Comparison of ENCODE assay signal across 24 cellular contexts in the genomic region with DNA sequence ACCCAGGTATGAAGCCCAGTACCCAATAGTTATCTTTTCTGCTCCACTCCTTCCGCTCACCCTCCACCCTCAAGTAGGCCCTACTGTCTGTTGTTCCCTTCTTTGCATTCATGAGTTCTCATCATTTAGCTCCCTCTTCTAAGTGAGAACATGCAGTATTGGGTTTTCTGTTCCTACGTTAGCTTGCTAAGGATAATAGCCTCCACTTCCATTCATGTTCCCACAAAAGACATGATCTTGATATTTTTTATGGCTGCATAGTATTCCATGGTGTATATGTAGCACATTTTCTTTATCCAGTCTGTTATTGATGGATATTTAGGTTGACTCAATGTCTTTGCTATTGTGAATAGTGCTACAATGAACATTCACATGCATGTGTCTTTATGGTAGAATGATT.
"Had no signal": no experiment of that assay in that cellular context is flagged by ENCODE, and none has a peak within 500 bp of the region (broad histone marks: within the 10 kb centered on the region; RNA-seq: fewer than 3 reads in every experiment).

No MANE protein-coding gene starts in this region.

- H3K27me3 ChIP-seq: dorsolateral prefrontal cortex, neural progenitor cell, right atrium auricular region, testis, tibial nerve, upper lobe of left lung, uterus had no signal

- H3K4me1 ChIP-seq: prostate gland had no signal

- H3K4me3 Mint-ChIP-seq: memory B cell, natural killer cell, neural progenitor cell had no signal

- H2AFZ ChIP-seq: neural progenitor cell had no signal

- DNase-seq: cortex of kidney; dorsolateral prefrontal cortex; effector CD4-positive, alpha-beta T cell; kidney; natural killer cell; stimulated activated CD4-positive, alpha-beta T cell treated with anti-CD3 and anti-CD28 coated beads, Interleukin-12 subunit alpha, Interleukin-12 subunit beta, amount 100 ng/mL, for 4 hours; stimulated activated CD4-positive, alpha-beta T cell treated with anti-CD3 and anti-CD28 coated beads, Interleukin-1b, Interleukin-23, amount 100 ng/mL, for 48 hours; stimulated activated CD4-positive, alpha-beta T cell treated with anti-CD3 and anti-CD28 coated beads, Interleukin-4, amount 100 ng/mL, for 1 hour; stimulated activated naive CD8-positive, alpha-beta T cell treated with anti-CD3 and anti-CD28 coated beads, Interleukin-15, Interleukin-2, amounts not matched to agents 100 U/mL and 50 U/mL, for 24 hours; substantia nigra; testis; upper lobe of left lung; uterus had no signal

- H3K4me2 ChIP-seq: neural progenitor cell, smooth muscle cell had no signal

- H3K27ac ChIP-seq: neural progenitor cell, right atrium auricular region, testis, upper lobe of left lung, uterus had no signal

- ATAC-seq: left lobe of liver; natural killer cell; sciatic nerve; stimulated activated effector memory CD8-positive, alpha-beta T cell treated with anti-CD3 and anti-CD28 coated beads, Interleukin-12 subunit alpha, Interleukin-12 subunit beta, amount 100 ng/mL, for 72 hours; stimulated activated naive CD8-positive, alpha-beta T cell treated with anti-CD3 and anti-CD28 coated beads, Interleukin-15, Interleukin-2, amounts not matched to agents 100 U/mL and 50 U/mL, for 24 hours had no signal

- H3K36me3 Mint-ChIP-seq: memory B cell, natural killer cell, neural progenitor cell had no signal

- H3K9me3 Mint-ChIP-seq: memory B cell; natural killer cell; neural progenitor cell; stimulated activated effector memory CD8-positive, alpha-beta T cell treated with anti-CD3 and anti-CD28 coated beads, Interleukin-12 subunit alpha, Interleukin-12 subunit beta, amount 100 ng/mL, for 72 hours had no signal

- H3K9me3 ChIP-seq: prostate gland, right atrium auricular region, testis, tibial nerve, upper lobe of left lung, uterus had no signal

- H3K9ac ChIP-seq: neural progenitor cell had no signal

- FAIRE-seq: frontal cortex, kidney had no signal

- H3K4me3 ChIP-seq: dorsolateral prefrontal cortex, lung, neural progenitor cell, prostate gland, right atrium auricular region, smooth muscle cell, testis, tibial nerve, uterus had no signal

- H3K27ac Mint-ChIP-seq: memory B cell; natural killer cell; neural progenitor cell; stimulated activated effector memory CD8-positive, alpha-beta T cell treated with anti-CD3 and anti-CD28 coated beads, Interleukin-12 subunit alpha, Interleukin-12 subunit beta, amount 100 ng/mL, for 72 hours had no signal

- H3K36me3 ChIP-seq: neural progenitor cell, prostate gland, right atrium auricular region, tibial nerve, upper lobe of left lung, uterus had no signal
